In the genomic region with DNA sequence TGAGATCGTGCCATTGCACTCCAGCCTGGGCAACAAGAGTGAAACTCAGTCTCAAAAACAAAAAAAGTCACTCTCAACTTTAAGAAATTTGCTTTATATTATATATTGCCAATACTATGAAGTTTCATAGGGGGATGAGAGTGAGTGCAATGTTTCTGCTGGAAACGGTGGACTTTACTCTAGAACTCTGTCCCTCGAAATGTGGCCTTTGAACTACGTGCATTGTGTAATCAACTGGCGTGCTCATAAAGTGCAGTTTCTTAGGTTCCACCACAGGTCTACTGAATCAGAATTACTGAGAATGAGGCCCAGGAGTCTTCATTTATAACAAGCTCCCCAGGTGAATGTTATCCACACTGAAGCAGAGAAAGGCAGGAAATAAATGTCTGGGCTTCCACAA, we compare ENCODE assay signal across 32 cellular contexts. TPM values are rescaled to one million over a fixed set of nuclear protein-coding genes. Genes with fewer than 3 reads are reported as not detected.
"Had no signal": no experiment of that assay in that cellular context is flagged by ENCODE, and none has a peak within 500 bp of the region (broad histone marks: within the 10 kb centered on the region; RNA-seq: fewer than 3 reads in every experiment).

No MANE protein-coding gene starts in this region.

- H3K4me3 Mint-ChIP-seq: mesothelial cell of epicardium; naive thymus-derived CD4-positive, alpha-beta T cell; natural killer cell treated with Interleukin-12 subunit alpha and Interleukin-12 subunit beta and Interleukin-15 and Interleukin-18, amount 100 ng/mL, for 72 hours; stimulated activated memory B cell treated with anti-CD40 and anti-IgM and Interleukin-4, amounts not matched to agents 10 μg/mL and 1 μg/mL and 100 μg/mL, for 72 hours; stimulated activated naive CD8-positive, alpha-beta T cell treated with anti-CD3 and anti-CD28 coated beads, Interleukin-15, amount 100 ng/mL, for 72 hours; type B pancreatic cell had no signal

- FAIRE-seq: keratinocyte had no signal

- H3K4me1 Mint-ChIP-seq: mesothelial cell of epicardium; naive thymus-derived CD4-positive, alpha-beta T cell; stimulated activated memory B cell treated with anti-CD40 and anti-IgM and Interleukin-4, amounts not matched to agents 10 μg/mL and 1 μg/mL and 100 μg/mL, for 72 hours; stimulated activated naive CD8-positive, alpha-beta T cell treated with anti-CD3 and anti-CD28 coated beads, Interleukin-15, amount 100 ng/mL, for 72 hours had no signal

- H3K27me3 ChIP-seq: left lung, ovary, right atrium auricular region, spleen, tibial nerve, uterus had no signal

- H3K9me3 ChIP-seq: left lung, ovary, right atrium auricular region, spleen, tibial nerve, uterus had no signal

- ATAC-seq: left cardiac atrium; left lung; naive thymus-derived CD4-positive, alpha-beta T cell; natural killer cell treated with Interleukin-12 subunit alpha and Interleukin-12 subunit beta and Interleukin-15 and Interleukin-18, amount 100 ng/mL, for 72 hours; sciatic nerve; stimulated activated memory B cell treated with anti-CD40 and anti-IgM and Interleukin-4, amounts not matched to agents 10 μg/mL and 1 μg/mL and 100 μg/mL, for 72 hours; stimulated activated naive CD8-positive, alpha-beta T cell treated with anti-CD3 and anti-CD28 coated beads, Interleukin-15, amount 100 ng/mL, for 72 hours had no signal

- H3K27me3 Mint-ChIP-seq: progenitor cell of endocrine pancreas; stimulated activated memory B cell treated with anti-CD40 and anti-IgM and Interleukin-4, amounts not matched to agents 10 μg/mL and 1 μg/mL and 100 μg/mL, for 72 hours; stimulated activated naive CD8-positive, alpha-beta T cell treated with anti-CD3 and anti-CD28 coated beads, Interleukin-15, amount 100 ng/mL, for 72 hours had no signal

- DNase-seq: hippocampal formation; kidney glomerular epithelial cell; left cardiac atrium; left lung; mesendoderm; naive thymus-derived CD4-positive, alpha-beta T cell; ovary; spleen; stimulated activated CD4-positive, alpha-beta T cell treated with anti-CD3 and anti-CD28 coated beads, Interleukin-4, amount 100 ng/mL, for 4 hours; stimulated activated CD8-positive, alpha-beta memory T cell treated with anti-CD3 and anti-CD28 coated beads, Interleukin-4, amount 100 ng/mL, for 48 hours; stimulated activated naive CD4-positive, alpha-beta T cell treated with Interleukin-2 at 50 U/mL for 16 hours; stimulated activated naive CD8-positive, alpha-beta T cell treated with anti-CD3 and anti-CD28 coated beads, Interleukin-15, amount 100 ng/mL, for 72 hours; substantia nigra; uterus had no signal

- H3K4me3 ChIP-seq: left lung, lung, ovary, right atrium auricular region, skin epidermis, spleen, tibial nerve, uterus had no signal

- H3K36me3 ChIP-seq: left lung, ovary, right atrium auricular region, spleen, tibial nerve, uterus had no signal

- H3K27ac ChIP-seq: left lung, ovary, right atrium auricular region, skin epidermis, spleen, tibial nerve, uterus had no signal

- H3K9me3 Mint-ChIP-seq: natural killer cell treated with Interleukin-12 subunit alpha and Interleukin-12 subunit beta and Interleukin-15 and Interleukin-18, amount 100 ng/mL, for 72 hours; stimulated activated naive CD8-positive, alpha-beta T cell treated with anti-CD3 and anti-CD28 coated beads, Interleukin-15, amount 100 ng/mL, for 72 hours; type B pancreatic cell had no signal

- H3K27ac Mint-ChIP-seq: mesothelial cell of epicardium; naive thymus-derived CD4-positive, alpha-beta T cell; natural killer cell treated with Interleukin-12 subunit alpha and Interleukin-12 subunit beta and Interleukin-15 and Interleukin-18, amount 100 ng/mL, for 72 hours; progenitor cell of endocrine pancreas; stimulated activated memory B cell treated with anti-CD40 and anti-IgM and Interleukin-4, amounts not matched to agents 10 μg/mL and 1 μg/mL and 100 μg/mL, for 72 hours; stimulated activated naive CD8-positive, alpha-beta T cell treated with anti-CD3 and anti-CD28 coated beads, Interleukin-15, amount 100 ng/mL, for 72 hours; type B pancreatic cell had no signal

- H3K36me3 Mint-ChIP-seq: mesothelial cell of epicardium; naive thymus-derived CD4-positive, alpha-beta T cell; natural killer cell treated with Interleukin-12 subunit alpha and Interleukin-12 subunit beta and Interleukin-15 and Interleukin-18, amount 100 ng/mL, for 72 hours; stimulated activated memory B cell treated with anti-CD40 and anti-IgM and Interleukin-4, amounts not matched to agents 10 μg/mL and 1 μg/mL and 100 μg/mL, for 72 hours; type B pancreatic cell had no signal

- H3K4me1 ChIP-seq: left lung, right atrium auricular region, spleen, tibial nerve, uterus had no signal

RNA-seq across cellular contexts. Expression of a gene that starts 24.1 kb away (rescaled TPM):
- total RNA-seq: left cardiac atrium; left lung; lung; mesothelial cell of epicardium; mononuclear cell; naive thymus-derived CD4-positive, alpha-beta T cell; natural killer cell treated with Interleukin-12 subunit alpha and Interleukin-12 subunit beta and Interleukin-15 and Interleukin-18, amount 100 ng/mL, for 72 hours; omental fat pad; ovary; progenitor cell of endocrine pancreas; pulmonary artery endothelial cell; renal cortical epithelial cell; right atrium auricular region; sciatic nerve; spleen; temporal lobe; ureter; uterus had no signal
- polyA plus RNA-seq: keratinocyte; lung; naive thymus-derived CD4-positive, alpha-beta T cell; ovary; spleen; thymus had no signal
